ENCODE assay signal across 19 cellular contexts in the genomic region with DNA sequence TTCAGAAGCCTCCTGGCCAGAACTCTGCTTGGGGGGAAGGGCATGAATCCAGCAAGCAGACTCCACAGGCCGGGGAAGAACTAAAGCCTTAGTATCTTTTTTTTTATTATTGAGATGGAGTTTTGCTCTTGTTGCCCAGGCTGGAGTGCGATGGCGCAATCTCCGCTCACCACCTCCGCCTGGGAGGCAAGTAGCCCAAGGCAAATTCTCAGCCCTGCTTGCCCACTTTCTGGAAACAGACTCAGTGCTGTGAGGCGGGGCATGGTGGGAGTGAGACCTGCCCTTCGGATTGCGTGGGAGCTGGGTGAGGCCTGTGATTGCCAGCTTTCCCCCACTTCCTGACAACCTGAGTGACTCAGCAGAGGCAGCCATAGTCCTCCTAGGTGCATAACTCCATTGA.
DNase-seq lines count a peak whose midpoint lies in the region; FAIRE-seq and TF ChIP-seq lines count a peak whose summit lies in the region.
"Had no signal": no experiment of that assay in that cellular context is flagged by ENCODE, and none has a peak within 500 bp of the region (broad histone marks: within the 10 kb centered on the region; RNA-seq: fewer than 3 reads in every experiment).

No MANE protein-coding gene starts in this region.

- H3K4me3 ChIP-seq in epithelial cell of esophagus (ENCODE audit: low read length) = no peak overlapping the region

- DNase-seq in H4 (ENCODE audit: low spot score) (peak; percentile 74), SW480 (ENCODE audit: low spot score) (peak; percentile 2), epithelial cell of esophagus (ENCODE audit: low read depth) (peak; percentile 77), posterior vena cava (ENCODE audit: low spot score) (peak; percentile 62), urothelium cell line (ENCODE audit: low spot score) (no peak), NCI-H446 treated with DMSO at 0.1 percent for 48 hours (lab: John Stamatoyannopoulos, UW) (no peak), frontal cortex (ENCODE audit: low spot score in 2 of 2) (no peak), GM20000 (ENCODE audit: low spot score) (no peak)
- DNase-seq: ACHN; C1 segment of cervical spinal cord; CD8-positive, alpha-beta memory T cell; Kasumi-1; NCI-H1105; NCI-H2081; NCI-H2171 treated with DMSO at 0.1 percent for 48 hours; NCI-H748 treated with DMSO at 0.1 percent for 48 hours; NK-92 treated with Interleukin-12 subunit alpha and Interleukin-12 subunit beta, amount 100 ng/mL, for 24 hours; SHP77 treated with DMSO at 0.1 percent for 48 hours had no signal

- intact Hi-C loops in posterior vena cava (cut with DNase I) = no loop called here

- TF ChIP-seq CTCF in epithelial cell of esophagus (IDR thresholded peaks at IDR 0.05; ENCODE audit: insufficient read depth, low read depth, low read length, missing control alignments) (no peak), GM20000 (IDR thresholded peaks at IDR 0.05; ENCODE audit: extremely low read depth, missing control alignments) (no peak)

- FAIRE-seq in urothelium cell line (lab: Jason Lieb, UNC) (no peak), frontal cortex (lab: Jason Lieb, UNC) (no peak)
- FAIRE-seq: D721Med had no signal

Comparison
In these comparisons a context has a peak if more than half of its experiments do, and no peak if none do; other contexts are left out.
1. DNase-seq: peak in H4 (single experiment), SW480 (single experiment), epithelial cell of esophagus (single experiment) and posterior vena cava (single experiment); none in urothelium cell line (single experiment), NCI-H446 treated with DMSO at 0.1 percent for 48 hours (single experiment), frontal cortex (0 of 2) and GM20000 (single experiment).